In genomic region chr22:41445171-41446056, GRCh38 we compare ENCODE assay signal across 8 cellular contexts. TPM values are rescaled to one million over a fixed set of nuclear protein-coding genes. Genes with fewer than 3 reads are reported as not detected.
A peak's percentile ranks its signal among the peaks of the same experiment; 100 is the strongest.
DNase-seq lines count a peak whose midpoint lies in the region; ATAC-seq and TF ChIP-seq lines count a peak whose summit lies in the region.

No MANE protein-coding gene starts in this region.

- ATAC-seq in activated B cell treated with CpG ODN at 0.5 μM for 24 hours (ENCODE audit: low read depth) = no peak
- no peak for ATAC-seq in effector memory CD8-positive, alpha-beta T cell (replicated peaks)

- TF ChIP-seq POLR2A in vagina (IDR thresholded peaks at IDR 0.05) = no peak

- DNase-seq in DMS153 treated with DMSO at 0.1 percent for 48 hours (lab: John Stamatoyannopoulos, UW; ENCODE audit: unreplicated experiment) (peak; percentile 36), activated B cell treated with CpG ODN at 0.5 μM for 24 hours (peak; percentile 27), myocyte (ENCODE audit: low read depth) (peak; percentile 32), vagina (ENCODE audit: extremely low spot score in 2 of 2) (no peak), middle frontal gyrus (ENCODE audit: extremely low spot score, low spot score) (no peak), H4 (ENCODE audit: low spot score) (no peak)
- peak in 1 of 3 experiments; percentile 32 for DNase-seq in effector memory CD8-positive, alpha-beta T cell

- H3K27ac Mint-ChIP-seq in activated B cell treated with CpG ODN at 0.5 μM for 24 hours = peak overlapping the region; percentile 98
- H3K27ac Mint-ChIP-seq in effector memory CD8-positive, alpha-beta T cell = peak overlapping the region; percentile 91 to 96

- TF ChIP-seq CTCF in activated B cell treated with CpG ODN at 0.5 μM for 24 hours (IDR thresholded peaks at IDR 0.05) (no peak), vagina (IDR thresholded peaks at IDR 0.05) (no peak)

- CTCF ChIA-PET in activated B cell treated with CpG ODN at 0.5 μM for 24 hours (lab: Charles Lee) = interaction anchor here (1.0 to 3.1 kb wide), 5 partner anchors 17 to 56 kb away, joined by 3 to 19 read pairs (median 3); no protein-coding TSS in a partner anchor

- no peaks in the 10 kb centered on the region for H3K27me3 Mint-ChIP-seq in activated B cell treated with CpG ODN at 0.5 μM for 24 hours
- no peaks in the 10 kb centered on the region for H3K27me3 Mint-ChIP-seq in effector memory CD8-positive, alpha-beta T cell

- peak overlapping the region; percentile 95 for H3K4me3 Mint-ChIP-seq in activated B cell treated with CpG ODN at 0.5 μM for 24 hours
- peak overlapping the region; percentile 84 to 99 for H3K4me3 Mint-ChIP-seq in effector memory CD8-positive, alpha-beta T cell

- H3K36me3 Mint-ChIP-seq in activated B cell treated with CpG ODN at 0.5 μM for 24 hours (ENCODE audit: low read depth) = peaks cover 48% of the 10 kb centered on the region
- H3K36me3 Mint-ChIP-seq in effector memory CD8-positive, alpha-beta T cell (ENCODE audit: insufficient read depth) = peaks cover 54% of the 10 kb centered on the region

- peaks cover 35% of the 10 kb centered on the region for H3K4me1 Mint-ChIP-seq in activated B cell treated with CpG ODN at 0.5 μM for 24 hours
- peaks cover 33% of the 10 kb centered on the region in 2 donors for H3K4me1 Mint-ChIP-seq in effector memory CD8-positive, alpha-beta T cell (ENCODE audit: low read depth in 2 of 2)

- peak overlapping the region; percentile 94 for H3K27ac ChIP-seq in KOPT-K1 (ENCODE audit: low read depth, low read length, poor library complexity, severe bottlenecking)
- peak overlapping the region; percentile 99 for H3K27ac ChIP-seq in vagina

- H3K9me3 ChIP-seq in KOPT-K1 (ENCODE audit: insufficient read depth, low read length, poor library complexity, severe bottlenecking) = no peaks in the 10 kb centered on the region
- H3K9me3 ChIP-seq in vagina = no peaks in the 10 kb centered on the region

- POLR2A ChIA-PET in activated B cell treated with CpG ODN at 0.5 μM for 24 hours (lab: Charles Lee) = interaction anchor here (0.6 to 10.7 kb wide), 19 partner anchors 8 to 175 kb away, joined by 3 to 584 read pairs (median 8); partner anchors contain the start of genes ACO2, DESI1, PHF5A and PMM1

- H3K4me3 ChIP-seq in vagina = peak overlapping the region; percentile 91 to 95

- peaks cover 33% of the 10 kb centered on the region for H3K4me1 ChIP-seq in vagina

- intact Hi-C loops in activated B cell treated with CpG ODN at 0.5 μM for 24 hours (cut with micrococcal nuclease) = loop anchor here (1.0 to 10.0 kb wide), 6 partner anchors 21 to 351 kb away; partner anchors contain the start of genes EP300 and RANGAP1
- intact Hi-C loops in vagina (cut with DNase I) = no loop called here

- no peaks in the 10 kb centered on the region for H3K9me3 Mint-ChIP-seq in activated B cell treated with CpG ODN at 0.5 μM for 24 hours
- H3K9me3 Mint-ChIP-seq in effector memory CD8-positive, alpha-beta T cell = no peaks in the 10 kb centered on the region

- no peaks in the 10 kb centered on the region for H3K27me3 ChIP-seq in vagina

- H3K36me3 ChIP-seq in KOPT-K1 (ENCODE audit: insufficient read depth, low read length) (peaks cover 4% of the 10 kb centered on the region), vagina (no peaks in the 10 kb centered on the region)

RNA-seq across cellular contexts. Expression of gene TOB2, which starts 1.2 kb away (rescaled TPM):
- total RNA-seq in activated B cell treated with CpG ODN at 0.5 μM for 24 hours (53.7 and 60.3 TPM in 2 replicates), myocyte (21.4 and 26.2 TPM in 2 replicates), vagina (34.9 TPM)
- polyA plus RNA-seq in myocyte (2012) = 17.6 TPM
- 8.6 and 10.4 TPM in 2 replicates for total RNA-seq in H4 (2014; rRNA removed; shearing (Covaris generic))

RNA-seq across cellular contexts. Expression of gene PHF5A, which starts 23.1 kb away (rescaled TPM):
- 47.4 and 54.0 TPM in 2 replicates for total RNA-seq in activated B cell treated with CpG ODN at 0.5 μM for 24 hours
- 40.0 and 47.2 TPM in 2 replicates for total RNA-seq in myocyte
- polyA plus RNA-seq in myocyte (2012) = 31.6 TPM
- total RNA-seq in vagina = 35.4 TPM
- total RNA-seq in H4 (2014; rRNA removed; shearing (Covaris generic)) = 80.0 and 123 TPM in 2 replicates

RNA-seq across cellular contexts. Expression of gene ACO2, which starts 23.5 kb away (rescaled TPM):
- 152 and 153 TPM in 2 replicates for total RNA-seq in activated B cell treated with CpG ODN at 0.5 μM for 24 hours
- 107 and 122 TPM in 2 replicates for total RNA-seq in myocyte
- 90.7 TPM for polyA plus RNA-seq in myocyte (2012)
- total RNA-seq in vagina = 78.6 TPM
- 53.2 and 57.4 TPM in 2 replicates for total RNA-seq in H4 (2014; rRNA removed; shearing (Covaris generic))

Comparison
In these comparisons a context has a peak if more than half of its experiments do, and no peak if none do; other contexts are left out.
1. DNase-seq: peak in DMS153 treated with DMSO at 0.1 percent for 48 hours (single experiment), activated B cell treated with CpG ODN at 0.5 μM for 24 hours (single experiment) and myocyte (single experiment); none in vagina (0 of 2), middle frontal gyrus (single experiment) and H4 (single experiment).